Comparison of ENCODE assay signal across 1 cellular context in genomic region chr14:54509546-54510501, GRCh38.
TF ChIP-seq lines count a peak whose summit lies in the region.

A gene with protein sequence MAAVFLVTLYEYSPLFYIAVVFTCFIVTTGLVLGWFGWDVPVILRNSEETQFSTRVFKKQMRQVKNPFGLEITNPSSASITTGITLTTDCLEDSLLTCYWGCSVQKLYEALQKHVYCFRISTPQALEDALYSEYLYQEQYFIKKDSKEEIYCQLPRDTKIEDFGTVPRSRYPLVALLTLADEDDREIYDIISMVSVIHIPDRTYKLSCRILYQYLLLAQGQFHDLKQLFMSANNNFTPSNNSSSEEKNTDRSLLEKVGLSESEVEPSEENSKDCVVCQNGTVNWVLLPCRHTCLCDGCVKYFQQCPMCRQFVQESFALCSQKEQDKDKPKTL (plus strand): TSS chr14:54509906. CDS start chr14:54509960, 54 bp downstream.

TF ChIP-seq in HepG2, 621 proteins besides CTCF, POLR2A, EP300 and RAD21 (continued from another document and continues in another):
- TF ChIP-seq AGO1 (IDR thresholded peaks at IDR 0.05; ENCODE audit: low read depth, low read length, poor library complexity, severe bottlenecking) = peak; percentile 45
- TF ChIP-seq ZNF83 (CRISPR knock-in tag; IDR thresholded peaks at IDR 0.05; ENCODE audit: borderline replicate concordance) = peak; percentile 89; the same call in 1 of the 2 replicates
- no peak for TF ChIP-seq PBX3 (CRISPR knock-in tag; IDR thresholded peaks at IDR 0.05; ENCODE audit: borderline replicate concordance)
- TF ChIP-seq RBM39 (IDR thresholded peaks at IDR 0.05; ENCODE audit: low read depth, low read length, poor library complexity, severe bottlenecking) = peak; percentile 59
- TF ChIP-seq SOX13 (IDR thresholded peaks at IDR 0.05) = no peak; the same call in 1 of the 2 replicates
- TF ChIP-seq SOX13 (CRISPR knock-in tag; conservative IDR thresholded peaks at IDR 0.05 in 1 of 2, IDR thresholded peaks at IDR 0.05 in 1 of 2) = peak in 1 of 2 experiments; percentile 69; a peak in 1 of 4 replicates
- no peak for TF ChIP-seq AGO2 (optimal IDR thresholded peaks at IDR 0.05; ENCODE audit: low read depth, low read length)
- TF ChIP-seq ZNF260 (CRISPR knock-in tag; IDR thresholded peaks at IDR 0.05; ENCODE audit: borderline replicate concordance, low read depth) = no peak
- TF ChIP-seq ZNF644 (CRISPR knock-in tag; IDR thresholded peaks at IDR 0.05; ENCODE audit: low read depth) = no peak
- no peak for TF ChIP-seq SNAI1 (CRISPR knock-in tag; IDR thresholded peaks at IDR 0.05; ENCODE audit: borderline replicate concordance)
- TF ChIP-seq ZNF512 (CRISPR knock-in tag; IDR thresholded peaks at IDR 0.05) = no peak
- TF ChIP-seq, protein P1, sequence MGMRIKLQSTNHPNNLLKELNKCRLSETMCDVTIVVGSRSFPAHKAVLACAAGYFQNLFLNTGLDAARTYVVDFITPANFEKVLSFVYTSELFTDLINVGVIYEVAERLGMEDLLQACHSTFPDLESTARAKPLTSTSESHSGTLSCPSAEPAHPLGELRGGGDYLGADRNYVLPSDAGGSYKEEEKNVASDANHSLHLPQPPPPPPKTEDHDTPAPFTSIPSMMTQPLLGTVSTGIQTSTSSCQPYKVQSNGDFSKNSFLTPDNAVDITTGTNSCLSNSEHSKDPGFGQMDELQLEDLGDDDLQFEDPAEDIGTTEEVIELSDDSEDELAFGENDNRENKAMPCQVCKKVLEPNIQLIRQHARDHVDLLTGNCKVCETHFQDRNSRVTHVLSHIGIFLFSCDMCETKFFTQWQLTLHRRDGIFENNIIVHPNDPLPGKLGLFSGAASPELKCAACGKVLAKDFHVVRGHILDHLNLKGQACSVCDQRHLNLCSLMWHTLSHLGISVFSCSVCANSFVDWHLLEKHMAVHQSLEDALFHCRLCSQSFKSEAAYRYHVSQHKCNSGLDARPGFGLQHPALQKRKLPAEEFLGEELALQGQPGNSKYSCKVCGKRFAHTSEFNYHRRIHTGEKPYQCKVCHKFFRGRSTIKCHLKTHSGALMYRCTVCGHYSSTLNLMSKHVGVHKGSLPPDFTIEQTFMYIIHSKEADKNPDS (CRISPR knock-in tag; IDR thresholded peaks at IDR 0.05) = 0 out of 2 replicates have a peak, but pooled peaks have one; percentile 7
- no peak for TF ChIP-seq ZNF737 (CRISPR knock-in tag; IDR thresholded peaks at IDR 0.05; ENCODE audit: borderline replicate concordance)
- no peak; the same call in 1 of the 2 replicates for TF ChIP-seq ZNF33B (CRISPR knock-in tag; IDR thresholded peaks at IDR 0.05)
- TF ChIP-seq KDM5A (IDR thresholded peaks at IDR 0.05; ENCODE audit: borderline replicate concordance, low read length) = peak; percentile 93
- TF ChIP-seq ZNF549 (CRISPR knock-in tag; IDR thresholded peaks at IDR 0.05) = no peak
- peak; percentile 63 for TF ChIP-seq PHF20 (CRISPR knock-in tag; IDR thresholded peaks at IDR 0.05)
- no peak for TF ChIP-seq ZNF326 (CRISPR knock-in tag; IDR thresholded peaks at IDR 0.05; ENCODE audit: borderline replicate concordance)
- no peak for TF ChIP-seq CBX2 (IDR thresholded peaks at IDR 0.05; ENCODE audit: low read depth, low read length)
- no peak for TF ChIP-seq CBX2 (CRISPR knock-in tag; IDR thresholded peaks at IDR 0.05; ENCODE audit: low read depth)
- peak; percentile 12; the same call in 1 of the 2 replicates for TF ChIP-seq ETV5 (CRISPR knock-in tag; IDR thresholded peaks at IDR 0.05; ENCODE audit: borderline replicate concordance)
- no peak for TF ChIP-seq FOXO4 (CRISPR knock-in tag; conservative IDR thresholded peaks at IDR 0.05)
- TF ChIP-seq MAFG (CRISPR knock-in tag; IDR thresholded peaks at IDR 0.05) = no peak
- TF ChIP-seq CC2D1A (CRISPR knock-in tag; IDR thresholded peaks at IDR 0.05) = no peak
- no peak for TF ChIP-seq ZFYVE20 (CRISPR knock-in tag; IDR thresholded peaks at IDR 0.05; ENCODE audit: borderline replicate concordance, low read depth)
- no peak for TF ChIP-seq HOXA7 (CRISPR knock-in tag; IDR thresholded peaks at IDR 0.05)
- TF ChIP-seq DDIT3 (CRISPR knock-in tag; IDR thresholded peaks at IDR 0.05) = no peak
- TF ChIP-seq KDM3A (CRISPR knock-in tag; IDR thresholded peaks at IDR 0.05; ENCODE audit: low read depth) = peak; percentile 83
- TF ChIP-seq ZNF629 (CRISPR knock-in tag; conservative IDR thresholded peaks at IDR 0.05) = no peak
- TF ChIP-seq, protein P2, sequence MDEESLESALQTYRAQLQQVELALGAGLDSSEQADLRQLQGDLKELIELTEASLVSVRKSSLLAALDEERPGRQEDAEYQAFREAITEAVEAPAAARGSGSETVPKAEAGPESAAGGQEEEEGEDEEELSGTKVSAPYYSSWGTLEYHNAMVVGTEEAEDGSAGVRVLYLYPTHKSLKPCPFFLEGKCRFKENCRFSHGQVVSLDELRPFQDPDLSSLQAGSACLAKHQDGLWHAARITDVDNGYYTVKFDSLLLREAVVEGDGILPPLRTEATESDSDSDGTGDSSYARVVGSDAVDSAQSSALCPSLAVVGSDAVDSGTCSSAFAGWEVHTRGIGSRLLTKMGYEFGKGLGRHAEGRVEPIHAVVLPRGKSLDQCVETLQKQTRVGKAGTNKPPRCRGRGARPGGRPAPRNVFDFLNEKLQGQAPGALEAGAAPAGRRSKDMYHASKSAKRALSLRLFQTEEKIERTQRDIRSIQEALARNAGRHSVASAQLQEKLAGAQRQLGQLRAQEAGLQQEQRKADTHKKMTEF (CRISPR knock-in tag; IDR thresholded peaks at IDR 0.05) = peak; percentile 91; the same call in 1 of the 2 replicates
- no peak; the same call in 1 of the 2 replicates for TF ChIP-seq RELA (CRISPR knock-in tag; IDR thresholded peaks at IDR 0.05)
- TF ChIP-seq ZNF547 (CRISPR knock-in tag; IDR thresholded peaks at IDR 0.05) = peak; percentile 91
- TF ChIP-seq ZKSCAN8 (CRISPR knock-in tag; IDR thresholded peaks at IDR 0.05; ENCODE audit: borderline replicate concordance) = no peak; the same call in none of the 2 replicates
- TF ChIP-seq KDM6A (CRISPR knock-in tag; IDR thresholded peaks at IDR 0.05; ENCODE audit: low read depth) = no peak
- TF ChIP-seq NFIB (CRISPR knock-in tag; IDR thresholded peaks at IDR 0.05; ENCODE audit: borderline replicate concordance) = no peak
- TF ChIP-seq USF2 (IDR thresholded peaks at IDR 0.05; ENCODE audit: low read depth, low read length) = no peak
- TF ChIP-seq USF2 (CRISPR knock-in tag; IDR thresholded peaks at IDR 0.05; ENCODE audit: borderline replicate concordance) = no peak; the same call in 1 of the 2 replicates
- no peak for TF ChIP-seq MLX (CRISPR knock-in tag; IDR thresholded peaks at IDR 0.05)
- TF ChIP-seq CBX5 (CRISPR knock-in tag; IDR thresholded peaks at IDR 0.05; ENCODE audit: borderline replicate concordance) = peak; percentile 55; the same call in 1 of the 2 replicates
- no peak for TF ChIP-seq GATA4 (IDR thresholded peaks at IDR 0.05; ENCODE audit: borderline replicate concordance, low read depth)
- TF ChIP-seq ZBTB43 (CRISPR knock-in tag; conservative IDR thresholded peaks at IDR 0.05) = peak; percentile 68
- no peak for TF ChIP-seq SUZ12 (IDR thresholded peaks at IDR 0.05; ENCODE audit: low read depth, low read length)
- TF ChIP-seq HCFC1 (IDR thresholded peaks at IDR 0.05; ENCODE audit: low read depth, low read length) = peak; percentile 39; the same call in 1 of the 2 replicates
- TF ChIP-seq, protein P3, sequence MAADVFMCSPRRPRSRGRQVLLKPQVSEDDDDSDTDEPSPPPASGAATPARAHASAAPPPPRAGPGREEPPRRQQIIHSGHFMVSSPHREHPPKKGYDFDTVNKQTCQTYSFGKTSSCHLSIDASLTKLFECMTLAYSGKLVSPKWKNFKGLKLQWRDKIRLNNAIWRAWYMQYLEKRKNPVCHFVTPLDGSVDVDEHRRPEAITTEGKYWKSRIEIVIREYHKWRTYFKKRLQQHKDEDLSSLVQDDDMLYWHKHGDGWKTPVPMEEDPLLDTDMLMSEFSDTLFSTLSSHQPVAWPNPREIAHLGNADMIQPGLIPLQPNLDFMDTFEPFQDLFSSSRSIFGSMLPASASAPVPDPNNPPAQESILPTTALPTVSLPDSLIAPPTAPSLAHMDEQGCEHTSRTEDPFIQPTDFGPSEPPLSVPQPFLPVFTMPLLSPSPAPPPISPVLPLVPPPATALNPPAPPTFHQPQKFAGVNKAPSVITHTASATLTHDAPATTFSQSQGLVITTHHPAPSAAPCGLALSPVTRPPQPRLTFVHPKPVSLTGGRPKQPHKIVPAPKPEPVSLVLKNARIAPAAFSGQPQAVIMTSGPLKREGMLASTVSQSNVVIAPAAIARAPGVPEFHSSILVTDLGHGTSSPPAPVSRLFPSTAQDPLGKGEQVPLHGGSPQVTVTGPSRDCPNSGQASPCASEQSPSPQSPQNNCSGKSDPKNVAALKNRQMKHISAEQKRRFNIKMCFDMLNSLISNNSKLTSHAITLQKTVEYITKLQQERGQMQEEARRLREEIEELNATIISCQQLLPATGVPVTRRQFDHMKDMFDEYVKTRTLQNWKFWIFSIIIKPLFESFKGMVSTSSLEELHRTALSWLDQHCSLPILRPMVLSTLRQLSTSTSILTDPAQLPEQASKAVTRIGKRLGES (CRISPR knock-in tag; IDR thresholded peaks at IDR 0.05; ENCODE audit: borderline replicate concordance) = no peak
- no peak for TF ChIP-seq HNRNPH1 (optimal IDR thresholded peaks at IDR 0.05; ENCODE audit: low read depth, low read length)
- no peak for TF ChIP-seq NPAS2 (CRISPR knock-in tag; IDR thresholded peaks at IDR 0.05; ENCODE audit: borderline replicate concordance)
- TF ChIP-seq ZNF562 (CRISPR knock-in tag; IDR thresholded peaks at IDR 0.05; ENCODE audit: borderline replicate concordance) = no peak
- no peak for TF ChIP-seq BORCS8-MEF2B (CRISPR knock-in tag; IDR thresholded peaks at IDR 0.05)
- TF ChIP-seq PAX8 (CRISPR knock-in tag; IDR thresholded peaks at IDR 0.05; ENCODE audit: borderline replicate concordance) = no peak
- no peak for TF ChIP-seq ZNF773 (CRISPR knock-in tag; IDR thresholded peaks at IDR 0.05; ENCODE audit: borderline replicate concordance)
